17 cellular contexts compared by ENCODE assay signal in genomic region chr2:105778344-105778607, GRCh38. TPM values are rescaled to one million over a fixed set of nuclear protein-coding genes. Genes with fewer than 3 reads are reported as not detected.
DNase-seq lines count a peak whose midpoint lies in the region; ATAC-seq lines count a peak whose summit lies in the region.
"Had no signal": no experiment of that assay in that cellular context is flagged by ENCODE, and none has a peak within 500 bp of the region (broad histone marks: within the 10 kb centered on the region; RNA-seq: fewer than 3 reads in every experiment).

No MANE protein-coding gene starts in this region.

- peak overlapping the region; percentile 93 for H3K27ac Mint-ChIP-seq in activated T-cell treated with anti-CD3 and anti-CD28 coated beads, Interleukin-2, amount 50 U/mL, for 24 hours
- H3K27ac Mint-ChIP-seq in effector memory CD8-positive, alpha-beta T cell = peak overlapping the region; percentile 96 to 97
- H3K27ac Mint-ChIP-seq in stimulated activated memory B cell treated with anti-CD40 and anti-IgM and Interleukin-4, amounts not matched to agents 10 μg/mL and 1 μg/mL and 100 μg/mL, for 72 hours = peak overlapping the region; percentile 94
- H3K27ac Mint-ChIP-seq: neural progenitor cell had no signal

- no peak for DNase-seq in activated T-cell treated with anti-CD3 and anti-CD28 coated beads, Interleukin-2, amount 50 U/mL, for 24 hours
- DNase-seq in activated T-cell treated with anti-CD3 and anti-CD28 coated beads for 4 hours = no peak
- DNase-seq in LHCN-M2 (ENCODE audit: low read depth) = peak; percentile 41
- DNase-seq in effector memory CD8-positive, alpha-beta T cell = no peak
- DNase-seq in cerebellar nuclear complex (lab: John Stamatoyannopoulos, UW) = no peak
- no peak for DNase-seq in posterior vena cava (ENCODE audit: low spot score)
- DNase-seq: activated gamma-delta T cell treated with Interleukin-2 at 50 U/mL for 16 hours, cortex of kidney, foreskin keratinocyte, hypothalamus, kidney, mesenchymal stem cell, NCI-H1436 treated with DMSO at 0.1 percent for 48 hours, SK-N-SH had no signal

- peaks cover 98% of the 10 kb centered on the region for H3K4me1 Mint-ChIP-seq in activated T-cell treated with anti-CD3 and anti-CD28 coated beads, Interleukin-2, amount 50 U/mL, for 24 hours (ENCODE audit: low read depth)
- H3K4me1 Mint-ChIP-seq in effector memory CD8-positive, alpha-beta T cell (ENCODE audit: low read depth in 2 of 2) = peaks cover 84 to 94% of the 10 kb centered on the region in 2 donors
- H3K4me1 Mint-ChIP-seq in stimulated activated memory B cell treated with anti-CD40 and anti-IgM and Interleukin-4, amounts not matched to agents 10 μg/mL and 1 μg/mL and 100 μg/mL, for 72 hours = peaks cover 92% of the 10 kb centered on the region

- no peaks in the 10 kb centered on the region for H3K9me3 Mint-ChIP-seq in activated T-cell treated with anti-CD3 and anti-CD28 coated beads, Interleukin-2, amount 50 U/mL, for 24 hours
- H3K9me3 Mint-ChIP-seq in effector memory CD8-positive, alpha-beta T cell = no peaks in the 10 kb centered on the region
- no peaks in the 10 kb centered on the region for H3K9me3 Mint-ChIP-seq in stimulated activated memory B cell treated with anti-CD40 and anti-IgM and Interleukin-4, amounts not matched to agents 10 μg/mL and 1 μg/mL and 100 μg/mL, for 72 hours
- H3K9me3 Mint-ChIP-seq: neural progenitor cell had no signal

- H3K27me3 Mint-ChIP-seq in activated T-cell treated with anti-CD3 and anti-CD28 coated beads, Interleukin-2, amount 50 U/mL, for 24 hours = no peaks in the 10 kb centered on the region
- no peaks in the 10 kb centered on the region for H3K27me3 Mint-ChIP-seq in effector memory CD8-positive, alpha-beta T cell
- H3K27me3 Mint-ChIP-seq in stimulated activated memory B cell treated with anti-CD40 and anti-IgM and Interleukin-4, amounts not matched to agents 10 μg/mL and 1 μg/mL and 100 μg/mL, for 72 hours = no peaks in the 10 kb centered on the region

- H3K4me3 Mint-ChIP-seq in activated T-cell treated with anti-CD3 and anti-CD28 coated beads, Interleukin-2, amount 50 U/mL, for 24 hours = no peak overlapping the region
- peak overlapping the region; percentile 78 to 85 for H3K4me3 Mint-ChIP-seq in effector memory CD8-positive, alpha-beta T cell
- H3K4me3 Mint-ChIP-seq in stimulated activated memory B cell treated with anti-CD40 and anti-IgM and Interleukin-4, amounts not matched to agents 10 μg/mL and 1 μg/mL and 100 μg/mL, for 72 hours = no peak overlapping the region
- H3K4me3 Mint-ChIP-seq: neural progenitor cell had no signal

- intact Hi-C loops in posterior vena cava (cut with DNase I) = no loop called here

- H3K36me3 Mint-ChIP-seq in activated T-cell treated with anti-CD3 and anti-CD28 coated beads, Interleukin-2, amount 50 U/mL, for 24 hours (ENCODE audit: low read depth) = peaks cover 80% of the 10 kb centered on the region
- H3K36me3 Mint-ChIP-seq in effector memory CD8-positive, alpha-beta T cell (ENCODE audit: insufficient read depth) = peaks cover 29% of the 10 kb centered on the region
- H3K36me3 Mint-ChIP-seq in stimulated activated memory B cell treated with anti-CD40 and anti-IgM and Interleukin-4, amounts not matched to agents 10 μg/mL and 1 μg/mL and 100 μg/mL, for 72 hours = peaks cover 33% of the 10 kb centered on the region

- ATAC-seq in effector memory CD8-positive, alpha-beta T cell (replicated peaks) = no peak
- no peak for ATAC-seq in stimulated activated memory B cell treated with anti-CD40 and anti-IgM and Interleukin-4, amounts not matched to agents 10 μg/mL and 1 μg/mL and 100 μg/mL, for 72 hours
- no peak for ATAC-seq in GM21825 (IDR thresholded peaks at IDR 0.05; ENCODE audit: unreplicated experiment)
- ATAC-seq: foreskin keratinocyte had no signal

RNA-seq across cellular contexts. Expression of gene NCK2, which starts 33.6 kb away (rescaled TPM):
- total RNA-seq in LHCN-M2 (2014; rRNA removed) = 23.0 and 25.0 TPM in 2 replicates
- 22.1 TPM for polyA plus RNA-seq in LHCN-M2 (2012)
- total RNA-seq in posterior vena cava = 10 to 100 TPM; 32.8 to 42.6 TPM

Comparison
In these comparisons a context has a peak if more than half of its experiments do, and no peak if none do; other contexts are left out.
1. H3K4me3 Mint-ChIP-seq: peak in effector memory CD8-positive, alpha-beta T cell (2 of 2); none in activated T-cell treated with anti-CD3 and anti-CD28 coated beads, Interleukin-2, amount 50 U/mL, for 24 hours (single experiment) and stimulated activated memory B cell treated with anti-CD40 and anti-IgM and Interleukin-4, amounts not matched to agents 10 μg/mL and 1 μg/mL and 100 μg/mL, for 72 hours (single experiment).
2. Peak in every context shown above with its lines, with median percentiles within 50 percentile points of each other: H3K27ac Mint-ChIP-seq.